ENCODE assay signal across 1 cellular context in the genomic region with DNA sequence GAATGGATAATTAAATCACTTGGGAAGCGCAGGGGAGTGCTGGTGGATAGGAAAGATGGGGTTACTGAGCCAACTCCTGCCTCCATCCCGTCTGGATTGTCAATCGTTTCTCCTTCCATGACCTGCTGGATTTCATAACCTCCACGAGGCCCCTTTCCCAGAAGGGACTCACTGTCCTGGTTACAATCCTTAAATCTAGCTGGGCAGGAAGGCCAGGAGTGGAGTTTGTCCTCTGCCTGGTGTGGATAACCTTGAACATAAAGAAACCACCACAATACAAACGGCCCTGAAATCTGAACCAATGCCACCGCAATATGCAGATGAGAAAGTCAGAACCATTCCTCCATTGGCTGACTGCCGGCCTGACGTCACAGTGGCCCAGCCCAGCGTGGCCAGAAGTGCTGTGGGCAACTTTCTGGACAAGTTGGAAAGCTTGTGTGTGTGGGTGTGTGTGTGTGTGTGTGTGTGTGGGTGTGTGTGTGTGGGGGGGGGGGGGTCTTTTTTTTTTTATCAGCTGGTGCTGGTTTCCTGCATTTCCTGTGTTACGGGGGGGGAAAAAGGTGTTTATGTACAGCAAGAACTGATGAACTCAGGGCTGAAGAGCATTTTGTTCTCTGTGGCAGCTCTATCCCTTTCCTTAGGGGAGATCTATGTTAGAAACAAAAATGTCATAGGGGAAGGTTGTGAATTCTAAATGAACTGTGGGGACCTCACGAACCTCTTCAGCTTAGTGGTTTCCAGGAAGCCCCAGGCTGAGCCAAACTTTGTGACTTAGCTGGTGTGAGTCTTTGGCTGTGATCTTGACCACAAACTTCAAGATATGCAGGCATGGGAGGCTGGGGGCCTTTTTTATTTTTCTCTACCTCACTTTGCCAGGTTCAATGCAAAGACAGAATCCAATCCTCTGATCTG.
TF ChIP-seq lines count a peak whose summit lies in the region.

No MANE protein-coding gene starts in this region.

TF ChIP-seq in HEK293, 187 proteins besides CTCF, POLR2A, EP300 and RAD21 (continued from another document and continues in another):
- TF ChIP-seq, protein P1, sequence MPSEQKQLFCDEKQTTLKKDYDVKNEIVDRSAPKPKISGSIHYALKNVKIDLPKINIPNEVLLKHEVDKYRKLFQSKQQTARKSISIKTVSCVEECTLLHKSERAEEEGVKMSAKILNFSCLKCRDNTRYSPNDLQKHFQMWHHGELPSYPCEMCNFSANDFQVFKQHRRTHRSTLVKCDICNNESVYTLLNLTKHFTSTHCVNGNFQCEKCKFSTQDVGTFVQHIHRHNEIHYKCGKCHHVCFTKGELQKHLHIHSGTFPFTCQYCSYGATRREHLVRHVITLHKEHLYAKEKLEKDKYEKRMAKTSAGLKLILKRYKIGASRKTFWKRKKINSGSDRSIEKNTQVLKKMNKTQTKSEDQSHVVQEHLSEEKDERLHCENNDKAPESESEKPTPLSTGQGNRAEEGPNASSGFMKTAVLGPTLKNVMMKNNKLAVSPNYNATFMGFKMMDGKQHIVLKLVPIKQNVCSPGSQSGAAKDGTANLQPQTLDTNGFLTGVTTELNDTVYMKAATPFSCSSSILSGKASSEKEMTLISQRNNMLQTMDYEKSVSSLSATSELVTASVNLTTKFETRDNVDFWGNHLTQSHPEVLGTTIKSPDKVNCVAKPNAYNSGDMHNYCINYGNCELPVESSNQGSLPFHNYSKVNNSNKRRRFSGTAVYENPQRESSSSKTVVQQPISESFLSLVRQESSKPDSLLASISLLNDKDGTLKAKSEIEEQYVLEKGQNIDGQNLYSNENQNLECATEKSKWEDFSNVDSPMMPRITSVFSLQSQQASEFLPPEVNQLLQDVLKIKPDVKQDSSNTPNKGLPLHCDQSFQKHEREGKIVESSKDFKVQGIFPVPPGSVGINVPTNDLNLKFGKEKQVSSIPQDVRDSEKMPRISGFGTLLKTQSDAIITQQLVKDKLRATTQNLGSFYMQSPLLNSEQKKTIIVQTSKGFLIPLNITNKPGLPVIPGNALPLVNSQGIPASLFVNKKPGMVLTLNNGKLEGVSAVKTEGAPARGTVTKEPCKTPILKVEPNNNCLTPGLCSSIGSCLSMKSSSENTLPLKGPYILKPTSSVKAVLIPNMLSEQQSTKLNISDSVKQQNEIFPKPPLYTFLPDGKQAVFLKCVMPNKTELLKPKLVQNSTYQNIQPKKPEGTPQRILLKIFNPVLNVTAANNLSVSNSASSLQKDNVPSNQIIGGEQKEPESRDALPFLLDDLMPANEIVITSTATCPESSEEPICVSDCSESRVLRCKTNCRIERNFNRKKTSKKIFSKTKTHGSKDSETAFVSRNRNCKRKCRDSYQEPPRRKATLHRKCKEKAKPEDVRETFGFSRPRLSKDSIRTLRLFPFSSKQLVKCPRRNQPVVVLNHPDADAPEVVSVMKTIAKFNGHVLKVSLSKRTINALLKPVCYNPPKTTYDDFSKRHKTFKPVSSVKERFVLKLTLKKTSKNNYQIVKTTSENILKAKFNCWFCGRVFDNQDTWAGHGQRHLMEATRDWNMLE (tag by site-specific recombination; conservative IDR thresholded peaks at IDR 0.05; ENCODE audit: low read depth) = no peak
- TF ChIP-seq ZNF660 (tag by site-specific recombination; IDR thresholded peaks at IDR 0.05) = no peak
- TF ChIP-seq, protein P2, sequence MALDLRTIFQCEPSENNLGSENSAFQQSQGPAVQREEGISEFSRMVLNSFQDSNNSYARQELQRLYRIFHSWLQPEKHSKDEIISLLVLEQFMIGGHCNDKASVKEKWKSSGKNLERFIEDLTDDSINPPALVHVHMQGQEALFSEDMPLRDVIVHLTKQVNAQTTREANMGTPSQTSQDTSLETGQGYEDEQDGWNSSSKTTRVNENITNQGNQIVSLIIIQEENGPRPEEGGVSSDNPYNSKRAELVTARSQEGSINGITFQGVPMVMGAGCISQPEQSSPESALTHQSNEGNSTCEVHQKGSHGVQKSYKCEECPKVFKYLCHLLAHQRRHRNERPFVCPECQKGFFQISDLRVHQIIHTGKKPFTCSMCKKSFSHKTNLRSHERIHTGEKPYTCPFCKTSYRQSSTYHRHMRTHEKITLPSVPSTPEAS (tag by site-specific recombination; IDR thresholded peaks at IDR 0.05) = peak; percentile 56; the same call in 1 of the 2 replicates
- TF ChIP-seq, protein P3, sequence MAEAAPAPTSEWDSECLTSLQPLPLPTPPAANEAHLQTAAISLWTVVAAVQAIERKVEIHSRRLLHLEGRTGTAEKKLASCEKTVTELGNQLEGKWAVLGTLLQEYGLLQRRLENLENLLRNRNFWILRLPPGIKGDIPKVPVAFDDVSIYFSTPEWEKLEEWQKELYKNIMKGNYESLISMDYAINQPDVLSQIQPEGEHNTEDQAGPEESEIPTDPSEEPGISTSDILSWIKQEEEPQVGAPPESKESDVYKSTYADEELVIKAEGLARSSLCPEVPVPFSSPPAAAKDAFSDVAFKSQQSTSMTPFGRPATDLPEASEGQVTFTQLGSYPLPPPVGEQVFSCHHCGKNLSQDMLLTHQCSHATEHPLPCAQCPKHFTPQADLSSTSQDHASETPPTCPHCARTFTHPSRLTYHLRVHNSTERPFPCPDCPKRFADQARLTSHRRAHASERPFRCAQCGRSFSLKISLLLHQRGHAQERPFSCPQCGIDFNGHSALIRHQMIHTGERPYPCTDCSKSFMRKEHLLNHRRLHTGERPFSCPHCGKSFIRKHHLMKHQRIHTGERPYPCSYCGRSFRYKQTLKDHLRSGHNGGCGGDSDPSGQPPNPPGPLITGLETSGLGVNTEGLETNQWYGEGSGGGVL (tag by site-specific recombination; IDR thresholded peaks at IDR 0.05) = peak; percentile 77
- no peak for TF ChIP-seq ZNF169 (tag by site-specific recombination; IDR thresholded peaks at IDR 0.05)
- TF ChIP-seq ZNF404 (tag by site-specific recombination; IDR thresholded peaks at IDR 0.05) = no peak
- TF ChIP-seq MZF1 (tag by site-specific recombination; IDR thresholded peaks at IDR 0.05; ENCODE audit: borderline replicate concordance) = no peak
- TF ChIP-seq ZNF391 (tag by site-specific recombination; IDR thresholded peaks at IDR 0.05; ENCODE audit: borderline replicate concordance, low read depth) = no peak
- TF ChIP-seq, protein P4, sequence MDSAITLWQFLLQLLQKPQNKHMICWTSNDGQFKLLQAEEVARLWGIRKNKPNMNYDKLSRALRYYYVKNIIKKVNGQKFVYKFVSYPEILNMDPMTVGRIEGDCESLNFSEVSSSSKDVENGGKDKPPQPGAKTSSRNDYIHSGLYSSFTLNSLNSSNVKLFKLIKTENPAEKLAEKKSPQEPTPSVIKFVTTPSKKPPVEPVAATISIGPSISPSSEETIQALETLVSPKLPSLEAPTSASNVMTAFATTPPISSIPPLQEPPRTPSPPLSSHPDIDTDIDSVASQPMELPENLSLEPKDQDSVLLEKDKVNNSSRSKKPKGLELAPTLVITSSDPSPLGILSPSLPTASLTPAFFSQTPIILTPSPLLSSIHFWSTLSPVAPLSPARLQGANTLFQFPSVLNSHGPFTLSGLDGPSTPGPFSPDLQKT (IDR thresholded peaks at IDR 0.05; ENCODE audit: borderline replicate concordance, low read depth, low read length) = no peak
- TF ChIP-seq, protein P5, sequence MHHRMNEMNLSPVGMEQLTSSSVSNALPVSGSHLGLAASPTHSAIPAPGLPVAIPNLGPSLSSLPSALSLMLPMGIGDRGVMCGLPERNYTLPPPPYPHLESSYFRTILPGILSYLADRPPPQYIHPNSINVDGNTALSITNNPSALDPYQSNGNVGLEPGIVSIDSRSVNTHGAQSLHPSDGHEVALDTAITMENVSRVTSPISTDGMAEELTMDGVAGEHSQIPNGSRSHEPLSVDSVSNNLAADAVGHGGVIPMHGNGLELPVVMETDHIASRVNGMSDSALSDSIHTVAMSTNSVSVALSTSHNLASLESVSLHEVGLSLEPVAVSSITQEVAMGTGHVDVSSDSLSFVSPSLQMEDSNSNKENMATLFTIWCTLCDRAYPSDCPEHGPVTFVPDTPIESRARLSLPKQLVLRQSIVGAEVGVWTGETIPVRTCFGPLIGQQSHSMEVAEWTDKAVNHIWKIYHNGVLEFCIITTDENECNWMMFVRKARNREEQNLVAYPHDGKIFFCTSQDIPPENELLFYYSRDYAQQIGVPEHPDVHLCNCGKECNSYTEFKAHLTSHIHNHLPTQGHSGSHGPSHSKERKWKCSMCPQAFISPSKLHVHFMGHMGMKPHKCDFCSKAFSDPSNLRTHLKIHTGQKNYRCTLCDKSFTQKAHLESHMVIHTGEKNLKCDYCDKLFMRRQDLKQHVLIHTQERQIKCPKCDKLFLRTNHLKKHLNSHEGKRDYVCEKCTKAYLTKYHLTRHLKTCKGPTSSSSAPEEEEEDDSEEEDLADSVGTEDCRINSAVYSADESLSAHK (tag by site-specific recombination; IDR thresholded peaks at IDR 0.05) = peak; percentile 84
- TF ChIP-seq ZNF157 (tag by site-specific recombination; IDR thresholded peaks at IDR 0.05) = no peak
- no peak for TF ChIP-seq MEIS1 (CRISPR knock-in tag; IDR thresholded peaks at IDR 0.05; ENCODE audit: borderline replicate concordance)
- no peak for TF ChIP-seq ZNF394 (tag by site-specific recombination; IDR thresholded peaks at IDR 0.05; ENCODE audit: borderline replicate concordance)
- no peak for TF ChIP-seq ZNF211 (tag by site-specific recombination; IDR thresholded peaks at IDR 0.05; ENCODE audit: low read depth)
- TF ChIP-seq, protein P6, sequence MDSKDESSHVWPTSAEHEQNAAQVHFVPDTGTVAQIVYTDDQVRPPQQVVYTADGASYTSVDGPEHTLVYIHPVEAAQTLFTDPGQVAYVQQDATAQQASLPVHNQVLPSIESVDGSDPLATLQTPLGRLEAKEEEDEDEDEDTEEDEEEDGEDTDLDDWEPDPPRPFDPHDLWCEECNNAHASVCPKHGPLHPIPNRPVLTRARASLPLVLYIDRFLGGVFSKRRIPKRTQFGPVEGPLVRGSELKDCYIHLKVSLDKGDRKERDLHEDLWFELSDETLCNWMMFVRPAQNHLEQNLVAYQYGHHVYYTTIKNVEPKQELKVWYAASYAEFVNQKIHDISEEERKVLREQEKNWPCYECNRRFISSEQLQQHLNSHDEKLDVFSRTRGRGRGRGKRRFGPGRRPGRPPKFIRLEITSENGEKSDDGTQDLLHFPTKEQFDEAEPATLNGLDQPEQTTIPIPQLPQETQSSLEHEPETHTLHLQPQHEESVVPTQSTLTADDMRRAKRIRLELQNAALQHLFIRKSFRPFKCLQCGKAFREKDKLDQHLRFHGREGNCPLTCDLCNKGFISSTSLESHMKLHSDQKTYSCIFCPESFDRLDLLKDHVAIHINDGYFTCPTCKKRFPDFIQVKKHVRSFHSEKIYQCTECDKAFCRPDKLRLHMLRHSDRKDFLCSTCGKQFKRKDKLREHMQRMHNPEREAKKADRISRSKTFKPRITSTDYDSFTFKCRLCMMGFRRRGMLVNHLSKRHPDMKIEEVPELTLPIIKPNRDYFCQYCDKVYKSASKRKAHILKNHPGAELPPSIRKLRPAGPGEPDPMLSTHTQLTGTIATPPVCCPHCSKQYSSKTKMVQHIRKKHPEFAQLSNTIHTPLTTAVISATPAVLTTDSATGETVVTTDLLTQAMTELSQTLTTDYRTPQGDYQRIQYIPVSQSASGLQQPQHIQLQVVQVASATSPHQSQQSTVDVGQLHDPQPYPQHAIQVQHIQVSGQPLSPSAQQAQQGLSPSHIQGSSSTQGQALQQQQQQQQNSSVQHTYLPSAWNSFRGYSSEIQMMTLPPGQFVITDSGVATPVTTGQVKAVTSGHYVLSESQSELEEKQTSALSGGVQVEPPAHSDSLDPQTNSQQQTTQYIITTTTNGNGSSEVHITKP (tag by site-specific recombination; IDR thresholded peaks at IDR 0.05) = peak; percentile 61
- TF ChIP-seq ZNF133 (tag by site-specific recombination; IDR thresholded peaks at IDR 0.05) = no peak
- no peak for TF ChIP-seq ZNF623 (tag by site-specific recombination; IDR thresholded peaks at IDR 0.05)
- TF ChIP-seq RBAK (tag by site-specific recombination; IDR thresholded peaks at IDR 0.05) = no peak
- TF ChIP-seq ZNF629 (tag by site-specific recombination; IDR thresholded peaks at IDR 0.05) = peak; percentile 53
- no peak for TF ChIP-seq ZNF529 (tag by site-specific recombination; IDR thresholded peaks at IDR 0.05; ENCODE audit: insufficient replicate concordance)
- no peak for TF ChIP-seq ZNF114 (tag by site-specific recombination; IDR thresholded peaks at IDR 0.05)
- no peak for TF ChIP-seq BCL11B (tag by site-specific recombination; IDR thresholded peaks at IDR 0.05; ENCODE audit: low read depth)
- TF ChIP-seq ZNF16 (tag by site-specific recombination; IDR thresholded peaks at IDR 0.05; ENCODE audit: low read depth) = no peak
- TF ChIP-seq ZNF121 (tag by site-specific recombination; IDR thresholded peaks at IDR 0.05) = no peak
- TF ChIP-seq ZFHX2 (tag by site-specific recombination; conservative IDR thresholded peaks at IDR 0.05) = peak; percentile 89
- TF ChIP-seq, protein P7, sequence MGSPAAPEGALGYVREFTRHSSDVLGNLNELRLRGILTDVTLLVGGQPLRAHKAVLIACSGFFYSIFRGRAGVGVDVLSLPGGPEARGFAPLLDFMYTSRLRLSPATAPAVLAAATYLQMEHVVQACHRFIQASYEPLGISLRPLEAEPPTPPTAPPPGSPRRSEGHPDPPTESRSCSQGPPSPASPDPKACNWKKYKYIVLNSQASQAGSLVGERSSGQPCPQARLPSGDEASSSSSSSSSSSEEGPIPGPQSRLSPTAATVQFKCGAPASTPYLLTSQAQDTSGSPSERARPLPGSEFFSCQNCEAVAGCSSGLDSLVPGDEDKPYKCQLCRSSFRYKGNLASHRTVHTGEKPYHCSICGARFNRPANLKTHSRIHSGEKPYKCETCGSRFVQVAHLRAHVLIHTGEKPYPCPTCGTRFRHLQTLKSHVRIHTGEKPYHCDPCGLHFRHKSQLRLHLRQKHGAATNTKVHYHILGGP (tag by site-specific recombination; IDR thresholded peaks at IDR 0.05) = no peak
- TF ChIP-seq ZNF610 (tag by site-specific recombination; IDR thresholded peaks at IDR 0.05; ENCODE audit: borderline replicate concordance) = no peak
- TF ChIP-seq, protein P8, sequence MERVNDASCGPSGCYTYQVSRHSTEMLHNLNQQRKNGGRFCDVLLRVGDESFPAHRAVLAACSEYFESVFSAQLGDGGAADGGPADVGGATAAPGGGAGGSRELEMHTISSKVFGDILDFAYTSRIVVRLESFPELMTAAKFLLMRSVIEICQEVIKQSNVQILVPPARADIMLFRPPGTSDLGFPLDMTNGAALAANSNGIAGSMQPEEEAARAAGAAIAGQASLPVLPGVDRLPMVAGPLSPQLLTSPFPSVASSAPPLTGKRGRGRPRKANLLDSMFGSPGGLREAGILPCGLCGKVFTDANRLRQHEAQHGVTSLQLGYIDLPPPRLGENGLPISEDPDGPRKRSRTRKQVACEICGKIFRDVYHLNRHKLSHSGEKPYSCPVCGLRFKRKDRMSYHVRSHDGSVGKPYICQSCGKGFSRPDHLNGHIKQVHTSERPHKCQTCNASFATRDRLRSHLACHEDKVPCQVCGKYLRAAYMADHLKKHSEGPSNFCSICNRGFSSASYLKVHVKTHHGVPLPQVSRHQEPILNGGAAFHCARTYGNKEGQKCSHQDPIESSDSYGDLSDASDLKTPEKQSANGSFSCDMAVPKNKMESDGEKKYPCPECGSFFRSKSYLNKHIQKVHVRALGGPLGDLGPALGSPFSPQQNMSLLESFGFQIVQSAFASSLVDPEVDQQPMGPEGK (tag by site-specific recombination; IDR thresholded peaks at IDR 0.05) = peak; percentile 49; the same call in 1 of the 2 replicates
- TF ChIP-seq ZNF223 (tag by site-specific recombination; IDR thresholded peaks at IDR 0.05) = no peak
- TF ChIP-seq, protein P9, sequence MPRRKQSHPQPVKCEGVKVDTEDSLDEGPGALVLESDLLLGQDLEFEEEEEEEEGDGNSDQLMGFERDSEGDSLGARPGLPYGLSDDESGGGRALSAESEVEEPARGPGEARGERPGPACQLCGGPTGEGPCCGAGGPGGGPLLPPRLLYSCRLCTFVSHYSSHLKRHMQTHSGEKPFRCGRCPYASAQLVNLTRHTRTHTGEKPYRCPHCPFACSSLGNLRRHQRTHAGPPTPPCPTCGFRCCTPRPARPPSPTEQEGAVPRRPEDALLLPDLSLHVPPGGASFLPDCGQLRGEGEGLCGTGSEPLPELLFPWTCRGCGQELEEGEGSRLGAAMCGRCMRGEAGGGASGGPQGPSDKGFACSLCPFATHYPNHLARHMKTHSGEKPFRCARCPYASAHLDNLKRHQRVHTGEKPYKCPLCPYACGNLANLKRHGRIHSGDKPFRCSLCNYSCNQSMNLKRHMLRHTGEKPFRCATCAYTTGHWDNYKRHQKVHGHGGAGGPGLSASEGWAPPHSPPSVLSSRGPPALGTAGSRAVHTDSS (tag by site-specific recombination; IDR thresholded peaks at IDR 0.05) = no peak
